In the genomic region with DNA sequence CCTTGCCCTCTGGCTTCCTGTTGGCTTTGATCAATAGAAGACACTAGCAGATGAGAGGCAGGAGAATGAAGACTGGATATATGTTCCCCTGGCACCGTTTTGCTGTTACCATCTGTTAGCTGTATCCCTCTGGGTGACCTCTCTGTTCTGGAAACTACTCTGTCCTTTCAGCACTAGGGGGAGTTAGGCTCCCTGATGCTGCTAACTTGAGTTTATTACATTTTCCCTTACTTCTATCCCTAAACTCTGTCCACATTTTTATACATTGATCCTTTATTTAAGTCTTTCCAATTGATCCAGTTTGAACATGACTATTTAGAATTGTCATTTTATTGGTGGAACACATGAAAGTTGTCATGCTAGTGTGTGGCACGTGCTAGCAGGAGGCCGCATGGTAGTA, we compare ENCODE assay signal across 11 cellular contexts.
DNase-seq lines count a peak whose midpoint lies in the region; ATAC-seq and TF ChIP-seq lines count a peak whose summit lies in the region.
"Had no signal": no experiment of that assay in that cellular context is flagged by ENCODE, and none has a peak within 500 bp of the region (broad histone marks: within the 10 kb centered on the region; RNA-seq: fewer than 3 reads in every experiment).

No MANE protein-coding gene starts in this region.

- no peaks in the 10 kb centered on the region for H3K4me1 ChIP-seq in CD8-positive, alpha-beta T cell (ENCODE audit: insufficient read depth, low read length)

- POLR2A ChIA-PET in CD8-positive, alpha-beta T cell (lab: Charles Lee): no interaction called here

- TF ChIP-seq EP300 in Ishikawa (IDR thresholded peaks at IDR 0.05; ENCODE audit: borderline replicate concordance): no peak

- H3K4me1 Mint-ChIP-seq in Calu3 (ENCODE audit: low read depth, unreplicated experiment): peaks cover 19% of the 10 kb centered on the region
- H3K4me1 Mint-ChIP-seq in CD8-positive, alpha-beta T cell (ENCODE audit: low read depth): no peaks in the 10 kb centered on the region
- H3K4me1 Mint-ChIP-seq: naive thymus-derived CD8-positive, alpha-beta T cell had no signal

- CTCF ChIA-PET in Calu3 (lab: Charles Lee): no interaction called here
- CTCF ChIA-PET in CD8-positive, alpha-beta T cell (lab: Charles Lee): no interaction called here

- H3K36me3 ChIP-seq in CD8-positive, alpha-beta T cell (ENCODE audit: insufficient read depth, low read length): no peaks in the 10 kb centered on the region

- peak; percentile 50 for TF ChIP-seq CTCF in Calu3 (IDR thresholded peaks at IDR 0.05; ENCODE audit: unreplicated experiment)
- no peak for TF ChIP-seq CTCF in CD8-positive, alpha-beta T cell (IDR thresholded peaks at IDR 0.05)

- BruUV-seq in Calu3 (replicated peaks; lab: Mats Ljungman, UMichigan): no TSS peak

- intact Hi-C loops in Calu3 (cut with micrococcal nuclease; ENCODE audit: unreplicated experiment): no loop called here
- intact Hi-C loops in CD8-positive, alpha-beta T cell (cut with DNase I, micrococcal nuclease): loop anchor here in 1 of 2 experiments (10.0 kb wide), 1 partner anchor 64 kb away; no protein-coding TSS in a partner anchor

- ATAC-seq in CD8-positive, alpha-beta T cell: no peak
- ATAC-seq: naive thymus-derived CD8-positive, alpha-beta T cell had no signal

- H3K4me3 Mint-ChIP-seq in Calu3 (ENCODE audit: low read depth, unreplicated experiment): no peak overlapping the region
- no peak overlapping the region for H3K4me3 Mint-ChIP-seq in CD8-positive, alpha-beta T cell
- H3K4me3 Mint-ChIP-seq: naive thymus-derived CD8-positive, alpha-beta T cell had no signal

- no peak overlapping the region for H3K27ac Mint-ChIP-seq in Calu3 (ENCODE audit: unreplicated experiment)
- H3K27ac Mint-ChIP-seq in CD8-positive, alpha-beta T cell: no peak overlapping the region
- H3K27ac Mint-ChIP-seq: naive thymus-derived CD8-positive, alpha-beta T cell had no signal

- H3K27ac ChIP-seq in CD8-positive, alpha-beta T cell (ENCODE audit: low read depth, low read length): no peak overlapping the region

- H3K9me3 ChIP-seq in CD8-positive, alpha-beta T cell (ENCODE audit: low read length): no peaks in the 10 kb centered on the region

- DNase-seq in Calu3 (peak; percentile 9), amniotic epithelial cell (ENCODE audit: low read depth) (peak; percentile 34), kidney tubule cell (ENCODE audit: low spot score) (peak; percentile 21), NCI-H1436 treated with DMSO at 0.1 percent for 48 hours (lab: John Stamatoyannopoulos, UW) (no peak)
- DNase-seq in stimulated activated CD4-positive, alpha-beta T cell treated with anti-CD3 and anti-CD28 coated beads, Interleukin-2, amount 100 ng/mL, for 48 hours: no peak
- no peak for DNase-seq in CD8-positive, alpha-beta T cell
- no peak for DNase-seq in activated naive CD4-positive, alpha-beta T cell (lab: John Stamatoyannopoulos, UW)
- DNase-seq: foreskin melanocyte; naive thymus-derived CD8-positive, alpha-beta T cell; NCI-H446 treated with DMSO at 0.1 percent for 48 hours had no signal

- no peak overlapping the region for H3K4me3 ChIP-seq in CD8-positive, alpha-beta T cell (ENCODE audit: low read depth, low read length)

- H3K36me3 Mint-ChIP-seq in Calu3 (ENCODE audit: insufficient read depth, unreplicated experiment): no peaks in the 10 kb centered on the region
- no peaks in the 10 kb centered on the region for H3K36me3 Mint-ChIP-seq in CD8-positive, alpha-beta T cell
- H3K36me3 Mint-ChIP-seq: naive thymus-derived CD8-positive, alpha-beta T cell had no signal

- H3K27me3 Mint-ChIP-seq in Calu3 (ENCODE audit: unreplicated experiment): no peaks in the 10 kb centered on the region
- H3K27me3 Mint-ChIP-seq in CD8-positive, alpha-beta T cell (ENCODE audit: low read depth): no peaks in the 10 kb centered on the region
- H3K27me3 Mint-ChIP-seq: naive thymus-derived CD8-positive, alpha-beta T cell had no signal

- H3K27me3 ChIP-seq in CD8-positive, alpha-beta T cell (ENCODE audit: insufficient read depth, low read length): no peaks in the 10 kb centered on the region

- TF ChIP-seq RAD21 in Ishikawa (IDR thresholded peaks at IDR 0.05; ENCODE audit: low read depth): peak; percentile 38

- H3K9me3 Mint-ChIP-seq in Calu3 (ENCODE audit: low read depth, unreplicated experiment): no peaks in the 10 kb centered on the region
- H3K9me3 Mint-ChIP-seq in CD8-positive, alpha-beta T cell: peaks cover 17% of the 10 kb centered on the region

TF ChIP-seq in Ishikawa, 13 proteins besides CTCF, POLR2A, EP300 and RAD21:
- TF ChIP-seq YY1 (IDR thresholded peaks at IDR 0.05; ENCODE audit: low read depth) (no peak), EGR1 (IDR thresholded peaks at IDR 0.05) (no peak), CREB1 (IDR thresholded peaks at IDR 0.05; ENCODE audit: low read depth) (no peak), TEAD4 (IDR thresholded peaks at IDR 0.05) (no peak), FOXM1 (IDR thresholded peaks at IDR 0.05; ENCODE audit: borderline replicate concordance, low read depth) (no peak), TCF12 (IDR thresholded peaks at IDR 0.05; ENCODE audit: low read depth) (no peak), CEBPB (IDR thresholded peaks at IDR 0.05) (no peak), TAF1 (IDR thresholded peaks at IDR 0.05; ENCODE audit: low read depth) (no peak), ZBTB7A (IDR thresholded peaks at IDR 0.05; ENCODE audit: low read depth) (no peak), NFIC (IDR thresholded peaks at IDR 0.05) (no peak)
- TF ChIP-seq, protein P1, sequence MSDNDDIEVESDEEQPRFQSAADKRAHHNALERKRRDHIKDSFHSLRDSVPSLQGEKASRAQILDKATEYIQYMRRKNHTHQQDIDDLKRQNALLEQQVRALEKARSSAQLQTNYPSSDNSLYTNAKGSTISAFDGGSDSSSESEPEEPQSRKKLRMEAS (IDR thresholded peaks at IDR 0.05): no peak
- TF ChIP-seq, protein P2, sequence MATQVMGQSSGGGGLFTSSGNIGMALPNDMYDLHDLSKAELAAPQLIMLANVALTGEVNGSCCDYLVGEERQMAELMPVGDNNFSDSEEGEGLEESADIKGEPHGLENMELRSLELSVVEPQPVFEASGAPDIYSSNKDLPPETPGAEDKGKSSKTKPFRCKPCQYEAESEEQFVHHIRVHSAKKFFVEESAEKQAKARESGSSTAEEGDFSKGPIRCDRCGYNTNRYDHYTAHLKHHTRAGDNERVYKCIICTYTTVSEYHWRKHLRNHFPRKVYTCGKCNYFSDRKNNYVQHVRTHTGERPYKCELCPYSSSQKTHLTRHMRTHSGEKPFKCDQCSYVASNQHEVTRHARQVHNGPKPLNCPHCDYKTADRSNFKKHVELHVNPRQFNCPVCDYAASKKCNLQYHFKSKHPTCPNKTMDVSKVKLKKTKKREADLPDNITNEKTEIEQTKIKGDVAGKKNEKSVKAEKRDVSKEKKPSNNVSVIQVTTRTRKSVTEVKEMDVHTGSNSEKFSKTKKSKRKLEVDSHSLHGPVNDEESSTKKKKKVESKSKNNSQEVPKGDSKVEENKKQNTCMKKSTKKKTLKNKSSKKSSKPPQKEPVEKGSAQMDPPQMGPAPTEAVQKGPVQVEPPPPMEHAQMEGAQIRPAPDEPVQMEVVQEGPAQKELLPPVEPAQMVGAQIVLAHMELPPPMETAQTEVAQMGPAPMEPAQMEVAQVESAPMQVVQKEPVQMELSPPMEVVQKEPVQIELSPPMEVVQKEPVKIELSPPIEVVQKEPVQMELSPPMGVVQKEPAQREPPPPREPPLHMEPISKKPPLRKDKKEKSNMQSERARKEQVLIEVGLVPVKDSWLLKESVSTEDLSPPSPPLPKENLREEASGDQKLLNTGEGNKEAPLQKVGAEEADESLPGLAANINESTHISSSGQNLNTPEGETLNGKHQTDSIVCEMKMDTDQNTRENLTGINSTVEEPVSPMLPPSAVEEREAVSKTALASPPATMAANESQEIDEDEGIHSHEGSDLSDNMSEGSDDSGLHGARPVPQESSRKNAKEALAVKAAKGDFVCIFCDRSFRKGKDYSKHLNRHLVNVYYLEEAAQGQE (IDR thresholded peaks at IDR 0.05; ENCODE audit: low read depth): no peak
- TF ChIP-seq, protein P3, sequence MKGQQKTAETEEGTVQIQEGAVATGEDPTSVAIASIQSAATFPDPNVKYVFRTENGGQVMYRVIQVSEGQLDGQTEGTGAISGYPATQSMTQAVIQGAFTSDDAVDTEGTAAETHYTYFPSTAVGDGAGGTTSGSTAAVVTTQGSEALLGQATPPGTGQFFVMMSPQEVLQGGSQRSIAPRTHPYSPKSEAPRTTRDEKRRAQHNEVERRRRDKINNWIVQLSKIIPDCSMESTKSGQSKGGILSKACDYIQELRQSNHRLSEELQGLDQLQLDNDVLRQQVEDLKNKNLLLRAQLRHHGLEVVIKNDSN (IDR thresholded peaks at IDR 0.05): no peak

Comparison
In these comparisons a context has a peak if more than half of its experiments do, and no peak if none do; other contexts are left out.
1. DNase-seq: peak in Calu3 (single experiment), amniotic epithelial cell (single experiment) and kidney tubule cell (single experiment); none in stimulated activated CD4-positive, alpha-beta T cell treated with anti-CD3 and anti-CD28 coated beads, Interleukin-2, amount 100 ng/mL, for 48 hours (0 of 2), NCI-H1436 treated with DMSO at 0.1 percent for 48 hours (single experiment), CD8-positive, alpha-beta T cell (0 of 7) and activated naive CD4-positive, alpha-beta T cell (0 of 4).